ENCODE assay signal across 9 cellular contexts in genomic region chr14:70663707-70664179, GRCh38. TPM values are rescaled to one million over a fixed set of nuclear protein-coding genes. Genes with fewer than 3 reads are reported as not detected.
A peak's percentile ranks its signal among the peaks of the same experiment; 100 is the strongest.
DNase-seq lines count a peak whose midpoint lies in the region; ATAC-seq and TF ChIP-seq lines count a peak whose summit lies in the region.
"Had no signal": no experiment of that assay in that cellular context is flagged by ENCODE, and none has a peak within 500 bp of the region (broad histone marks: within the 10 kb centered on the region; RNA-seq: fewer than 3 reads in every experiment).

No MANE protein-coding gene starts in this region.

- H3K27ac Mint-ChIP-seq in immature natural killer cell (no peak overlapping the region), CD14-positive monocyte (peak overlapping the region in 1 of 7 donors; percentile 61)
- H3K27ac Mint-ChIP-seq: nephron had no signal

- H3K4me3 ChIP-seq in MG63 (no peak overlapping the region), right lobe of liver (no peak overlapping the region), mammary epithelial cell (replicated peaks in 1 of 3; ENCODE audit: insufficient read depth in 1 of 3, low read depth in 2 of 3, low read length in 3 of 3) (no peak overlapping the region)

- H3K36me3 ChIP-seq in MG63: no peaks in the 10 kb centered on the region
- no peaks in the 10 kb centered on the region for H3K36me3 ChIP-seq in right lobe of liver
- no peaks in the 10 kb centered on the region for H3K36me3 ChIP-seq in mammary epithelial cell (ENCODE audit: insufficient read depth, low read length)

- no peak overlapping the region for H3K4me3 Mint-ChIP-seq in immature natural killer cell
- no peak overlapping the region for H3K4me3 Mint-ChIP-seq in CD14-positive monocyte
- H3K4me3 Mint-ChIP-seq: nephron had no signal

- H3K9me3 ChIP-seq in MG63: no peaks in the 10 kb centered on the region
- H3K9me3 ChIP-seq in right lobe of liver: no peaks in the 10 kb centered on the region
- H3K9me3 ChIP-seq in mammary epithelial cell (replicated peaks; ENCODE audit: insufficient read depth, low read length): no peaks in the 10 kb centered on the region

- peak; percentile 44 for ATAC-seq in GM21447 (IDR thresholded peaks at IDR 0.05; ENCODE audit: unreplicated experiment)
- peak; percentile 50 to 78 (median 68) for ATAC-seq in right lobe of liver

- TF ChIP-seq CTCF in right lobe of liver (IDR thresholded peaks at IDR 0.05) (no peak), mammary epithelial cell (conservative IDR thresholded peaks at IDR 0.05 in 1 of 2, IDR thresholded peaks at IDR 0.05 in 1 of 2; ENCODE audit: extremely low read depth in 1 of 2, insufficient read depth in 1 of 2, low read depth in 1 of 2, low read length in 2 of 2) (no peak), CD14-positive monocyte (IDR thresholded peaks at IDR 0.05) (no peak)

- no peak for TF ChIP-seq POLR2A in right lobe of liver (IDR thresholded peaks at IDR 0.05)

- H4K20me1 ChIP-seq in mammary epithelial cell (ENCODE audit: insufficient read depth, low read length): no peaks in the 10 kb centered on the region

- H3K9me3 Mint-ChIP-seq in immature natural killer cell (no peaks in the 10 kb centered on the region), CD14-positive monocyte (no peaks in the 10 kb centered on the region)
- H3K9me3 Mint-ChIP-seq: nephron had no signal

- H3K9ac ChIP-seq in mammary epithelial cell (ENCODE audit: insufficient read depth, low read length): no peak overlapping the region

- dilution Hi-C loops in mammary epithelial cell (cut with HindIII; ENCODE audit: low sequenced_read_pairs): no loop called here

- no TSS peak for BruUV-seq in mammary epithelial cell (replicated peaks; lab: Mats Ljungman, UMichigan)

- intact Hi-C loops in right lobe of liver (cut with DNase I): no loop called here
- intact Hi-C loops in mammary epithelial cell (cut with micrococcal nuclease): no loop called here
- intact Hi-C loops in CD14-positive monocyte (cut with micrococcal nuclease): no loop called here

- H3K36me3 Mint-ChIP-seq in immature natural killer cell (peaks cover 0 to 4% (median 3%) of the 10 kb centered on the region in 3 donors), CD14-positive monocyte (peaks cover 0 to 23% of the 10 kb centered on the region in 2 donors)

- DNase-seq in Daoy (ENCODE audit: low read depth) (peak; percentile 28), MG63 (peak; percentile 8), right lobe of liver (peak in 1 of 3 donors; percentile 77), immature natural killer cell (no peak), mammary epithelial cell (no peak), SIG-M5 (lab: John Stamatoyannopoulos, UW) (no peak), CD14-positive monocyte (ENCODE audit: low spot score) (no peak)

- H3K27ac ChIP-seq in right lobe of liver (peak overlapping the region in 2 of 3 donors; percentile 5 to 69), mammary epithelial cell (ENCODE audit: insufficient read depth, low read depth, low read length) (no peak overlapping the region)

- in situ Hi-C loops in mammary epithelial cell (cut with MboI; ENCODE audit: low sequenced_read_pairs in 2 of 2): no loop called here

- CTCF ChIA-PET in mammary epithelial cell (lab: Charles Lee; ENCODE audit: low non-redundant PET): no interaction called here

- WGBS in right lobe of liver (ENCODE audit: insufficient coverage, low coverage, low lambda C conversion rate, missing lambda C conversion rate): 22% methylated on average over 3 of the region's 4 CpGs
- 93% methylated on average over 1 of the region's 4 CpGs for WGBS in mammary epithelial cell (ENCODE audit: low coverage, missing lambda C conversion rate)

- no peak overlapping the region for H3K4me2 ChIP-seq in mammary epithelial cell (ENCODE audit: insufficient read depth, low read depth, low read length)

- H3K27me3 Mint-ChIP-seq in immature natural killer cell (ENCODE audit: low read depth in 3 of 3) (peaks cover 2 to 6% (median 2%) of the 10 kb centered on the region in 3 donors), CD14-positive monocyte (ENCODE audit: low read depth in 3 of 3) (no peaks in the 10 kb centered on the region)

- no peaks in the 10 kb centered on the region for H3K79me2 ChIP-seq in mammary epithelial cell (ENCODE audit: insufficient read depth, low read length)

- H3K27me3 ChIP-seq in MG63 (no peaks in the 10 kb centered on the region), right lobe of liver (no peaks in the 10 kb centered on the region), mammary epithelial cell (ENCODE audit: insufficient read depth, low read length) (no peaks in the 10 kb centered on the region)

- H3K4me1 ChIP-seq in right lobe of liver (peaks cover 0 to 12% (median 0%) of the 10 kb centered on the region in 4 donors), mammary epithelial cell (ENCODE audit: insufficient read depth, low read length) (peaks cover 37% of the 10 kb centered on the region)

- no peak overlapping the region for H2AFZ ChIP-seq in mammary epithelial cell (ENCODE audit: low read depth, low read length)

- H3K4me1 Mint-ChIP-seq in immature natural killer cell (peaks cover 15 to 41% of the 10 kb centered on the region in 2 donors), CD14-positive monocyte (peaks cover 28% of the 10 kb centered on the region)

RNA-seq across cellular contexts. Expression of gene TTC9, which starts 22.0 kb away (rescaled TPM):
- total RNA-seq in Daoy (2014; rRNA removed; shearing (Covaris generic)): 2.6 and 3.1 TPM in 2 replicates
- not detected in 2 replicates for total RNA-seq in MG63 (2014; rRNA removed; shearing (Covaris generic); ENCODE audit: low replicate concordance)
- total RNA-seq in right lobe of liver: 1 to 10 TPM in 3 of 6 experiments, under 1 TPM in 3; 0.15 to 5.5 (median 2.8) TPM
- 1 to 10 TPM in 2 of 3 donors, under 1 TPM in 1; 0.98 to 1.4 (median 1.3) TPM for polyA plus RNA-seq in immature natural killer cell
- 1 to 10 TPM; 2.5 to 3.3 TPM for total RNA-seq in mammary epithelial cell
- polyA plus RNA-seq in mammary epithelial cell: 5.2 TPM
- polyA minus RNA-seq in mammary epithelial cell: 10.4 TPM
- 1 to 10 TPM in 1 of 2 donors, under 1 TPM in 1; 0.99 to 2.1 TPM for polyA plus RNA-seq in CD14-positive monocyte

Comparison
In these comparisons a context has a peak if more than half of its experiments do, and no peak if none do; other contexts are left out.
1. DNase-seq: peak in Daoy (single experiment) and MG63 (single experiment); none in immature natural killer cell (0 of 3), mammary epithelial cell (single experiment), SIG-M5 (single experiment) and CD14-positive monocyte (single experiment).